Comparison of ENCODE assay signal across 1 cellular context in genomic region chr16:29899516-29900101, GRCh38.
TF ChIP-seq lines count a peak whose summit lies in the region.

Gene SEZ6L2, minus strand, starts transcription at chr16:29899550. Its CDS starts 531 bp downstream, at chr16:29899019.

TF ChIP-seq in HepG2, 621 proteins besides CTCF, POLR2A, EP300 and RAD21 (continued from another document and continues in another):
- TF ChIP-seq, protein P1, sequence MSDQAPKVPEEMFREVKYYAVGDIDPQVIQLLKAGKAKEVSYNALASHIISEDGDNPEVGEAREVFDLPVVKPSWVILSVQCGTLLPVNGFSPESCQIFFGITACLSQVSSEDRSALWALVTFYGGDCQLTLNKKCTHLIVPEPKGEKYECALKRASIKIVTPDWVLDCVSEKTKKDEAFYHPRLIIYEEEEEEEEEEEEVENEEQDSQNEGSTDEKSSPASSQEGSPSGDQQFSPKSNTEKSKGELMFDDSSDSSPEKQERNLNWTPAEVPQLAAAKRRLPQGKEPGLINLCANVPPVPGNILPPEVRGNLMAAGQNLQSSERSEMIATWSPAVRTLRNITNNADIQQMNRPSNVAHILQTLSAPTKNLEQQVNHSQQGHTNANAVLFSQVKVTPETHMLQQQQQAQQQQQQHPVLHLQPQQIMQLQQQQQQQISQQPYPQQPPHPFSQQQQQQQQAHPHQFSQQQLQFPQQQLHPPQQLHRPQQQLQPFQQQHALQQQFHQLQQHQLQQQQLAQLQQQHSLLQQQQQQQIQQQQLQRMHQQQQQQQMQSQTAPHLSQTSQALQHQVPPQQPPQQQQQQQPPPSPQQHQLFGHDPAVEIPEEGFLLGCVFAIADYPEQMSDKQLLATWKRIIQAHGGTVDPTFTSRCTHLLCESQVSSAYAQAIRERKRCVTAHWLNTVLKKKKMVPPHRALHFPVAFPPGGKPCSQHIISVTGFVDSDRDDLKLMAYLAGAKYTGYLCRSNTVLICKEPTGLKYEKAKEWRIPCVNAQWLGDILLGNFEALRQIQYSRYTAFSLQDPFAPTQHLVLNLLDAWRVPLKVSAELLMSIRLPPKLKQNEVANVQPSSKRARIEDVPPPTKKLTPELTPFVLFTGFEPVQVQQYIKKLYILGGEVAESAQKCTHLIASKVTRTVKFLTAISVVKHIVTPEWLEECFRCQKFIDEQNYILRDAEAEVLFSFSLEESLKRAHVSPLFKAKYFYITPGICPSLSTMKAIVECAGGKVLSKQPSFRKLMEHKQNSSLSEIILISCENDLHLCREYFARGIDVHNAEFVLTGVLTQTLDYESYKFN (CRISPR knock-in tag; conservative IDR thresholded peaks at IDR 0.05) = no peak
- TF ChIP-seq HNRNPUL1 (IDR thresholded peaks at IDR 0.05; ENCODE audit: low read depth, low read length) (no peak), HNRNPLL (IDR thresholded peaks at IDR 0.05; ENCODE audit: low read depth, low read length, poor library complexity, severe bottlenecking) (no peak), ZNF607 (CRISPR knock-in tag; IDR thresholded peaks at IDR 0.05; ENCODE audit: borderline replicate concordance) (0 out of 2 replicates have a peak, but pooled peaks have one; percentile 99), ZC3H13 (CRISPR knock-in tag; IDR thresholded peaks at IDR 0.05) (peak; percentile 28; the same call in 1 of the 2 replicates), ZNF160 (CRISPR knock-in tag; IDR thresholded peaks at IDR 0.05) (peak; percentile 86), MTF2 (CRISPR knock-in tag; IDR thresholded peaks at IDR 0.05; ENCODE audit: borderline replicate concordance) (0 out of 2 replicates have a peak, but pooled peaks have one; percentile 23), ZNF230 (CRISPR knock-in tag; IDR thresholded peaks at IDR 0.05) (no peak), ZNF383 (CRISPR knock-in tag; IDR thresholded peaks at IDR 0.05; ENCODE audit: borderline replicate concordance) (no peak), SIN3B (IDR thresholded peaks at IDR 0.05; ENCODE audit: low read length) (no peak), GATA4 (IDR thresholded peaks at IDR 0.05; ENCODE audit: borderline replicate concordance, low read depth) (peak; percentile 32; the same call in 1 of the 2 replicates), AKAP8 (CRISPR knock-in tag; IDR thresholded peaks at IDR 0.05) (no peak), TEAD3 (CRISPR knock-in tag; optimal IDR thresholded peaks at IDR 0.05; ENCODE audit: borderline replicate concordance) (peak; percentile 50), ZNF512B (CRISPR knock-in tag; IDR thresholded peaks at IDR 0.05; ENCODE audit: borderline replicate concordance) (no peak), NR2F6 (IDR thresholded peaks at IDR 0.05) (no peak), NR2F6 (CRISPR knock-in tag; IDR thresholded peaks at IDR 0.05) (no peak), MXD4 (CRISPR knock-in tag; IDR thresholded peaks at IDR 0.05) (peak; percentile 91; the same call in 1 of the 2 replicates), ATF7 (IDR thresholded peaks at IDR 0.05) (no peak), ATF7 (CRISPR knock-in tag; IDR thresholded peaks at IDR 0.05) (no peak), ZNF816 (CRISPR knock-in tag; IDR thresholded peaks at IDR 0.05; ENCODE audit: borderline replicate concordance) (no peak), ZBTB26 (CRISPR knock-in tag; IDR thresholded peaks at IDR 0.05; ENCODE audit: borderline replicate concordance) (peak; percentile 88), ZNF776 (CRISPR knock-in tag; IDR thresholded peaks at IDR 0.05) (no peak), XBP1 (CRISPR knock-in tag; IDR thresholded peaks at IDR 0.05) (0 out of 2 replicates have a peak, but pooled peaks have one; percentile 92), GPN1 (CRISPR knock-in tag; IDR thresholded peaks at IDR 0.05; ENCODE audit: borderline replicate concordance) (peak; percentile 96), FLYWCH1 (CRISPR knock-in tag; IDR thresholded peaks at IDR 0.05) (no peak), JUN (CRISPR knock-in tag; IDR thresholded peaks at IDR 0.05) (no peak), JARID2 (CRISPR knock-in tag; IDR thresholded peaks at IDR 0.05; ENCODE audit: insufficient replicate concordance) (no peak), NFYC (CRISPR knock-in tag; IDR thresholded peaks at IDR 0.05) (no peak), ZNF496 (CRISPR knock-in tag; IDR thresholded peaks at IDR 0.05; ENCODE audit: insufficient replicate concordance) (no peak), ELK4 (CRISPR knock-in tag; IDR thresholded peaks at IDR 0.05; ENCODE audit: borderline replicate concordance) (peak; percentile 57; the same call in 1 of the 2 replicates)
- TF ChIP-seq, protein P2, sequence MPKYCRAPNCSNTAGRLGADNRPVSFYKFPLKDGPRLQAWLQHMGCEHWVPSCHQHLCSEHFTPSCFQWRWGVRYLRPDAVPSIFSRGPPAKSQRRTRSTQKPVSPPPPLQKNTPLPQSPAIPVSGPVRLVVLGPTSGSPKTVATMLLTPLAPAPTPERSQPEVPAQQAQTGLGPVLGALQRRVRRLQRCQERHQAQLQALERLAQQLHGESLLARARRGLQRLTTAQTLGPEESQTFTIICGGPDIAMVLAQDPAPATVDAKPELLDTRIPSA (CRISPR knock-in tag; IDR thresholded peaks at IDR 0.05; ENCODE audit: borderline replicate concordance) = no peak
- TF ChIP-seq, protein P3, sequence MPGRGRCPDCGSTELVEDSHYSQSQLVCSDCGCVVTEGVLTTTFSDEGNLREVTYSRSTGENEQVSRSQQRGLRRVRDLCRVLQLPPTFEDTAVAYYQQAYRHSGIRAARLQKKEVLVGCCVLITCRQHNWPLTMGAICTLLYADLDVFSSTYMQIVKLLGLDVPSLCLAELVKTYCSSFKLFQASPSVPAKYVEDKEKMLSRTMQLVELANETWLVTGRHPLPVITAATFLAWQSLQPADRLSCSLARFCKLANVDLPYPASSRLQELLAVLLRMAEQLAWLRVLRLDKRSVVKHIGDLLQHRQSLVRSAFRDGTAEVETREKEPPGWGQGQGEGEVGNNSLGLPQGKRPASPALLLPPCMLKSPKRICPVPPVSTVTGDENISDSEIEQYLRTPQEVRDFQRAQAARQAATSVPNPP (CRISPR knock-in tag; IDR thresholded peaks at IDR 0.05) = no peak; the same call in 1 of the 2 replicates
- TF ChIP-seq, protein P4, sequence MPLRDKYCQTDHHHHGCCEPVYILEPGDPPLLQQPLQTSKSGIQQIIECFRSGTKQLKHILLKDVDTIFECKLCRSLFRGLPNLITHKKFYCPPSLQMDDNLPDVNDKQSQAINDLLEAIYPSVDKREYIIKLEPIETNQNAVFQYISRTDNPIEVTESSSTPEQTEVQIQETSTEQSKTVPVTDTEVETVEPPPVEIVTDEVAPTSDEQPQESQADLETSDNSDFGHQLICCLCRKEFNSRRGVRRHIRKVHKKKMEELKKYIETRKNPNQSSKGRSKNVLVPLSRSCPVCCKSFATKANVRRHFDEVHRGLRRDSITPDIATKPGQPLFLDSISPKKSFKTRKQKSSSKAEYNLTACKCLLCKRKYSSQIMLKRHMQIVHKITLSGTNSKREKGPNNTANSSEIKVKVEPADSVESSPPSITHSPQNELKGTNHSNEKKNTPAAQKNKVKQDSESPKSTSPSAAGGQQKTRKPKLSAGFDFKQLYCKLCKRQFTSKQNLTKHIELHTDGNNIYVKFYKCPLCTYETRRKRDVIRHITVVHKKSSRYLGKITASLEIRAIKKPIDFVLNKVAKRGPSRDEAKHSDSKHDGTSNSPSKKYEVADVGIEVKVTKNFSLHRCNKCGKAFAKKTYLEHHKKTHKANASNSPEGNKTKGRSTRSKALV (CRISPR knock-in tag; IDR thresholded peaks at IDR 0.05) = no peak; the same call in 1 of the 2 replicates
- TF ChIP-seq, protein P5, sequence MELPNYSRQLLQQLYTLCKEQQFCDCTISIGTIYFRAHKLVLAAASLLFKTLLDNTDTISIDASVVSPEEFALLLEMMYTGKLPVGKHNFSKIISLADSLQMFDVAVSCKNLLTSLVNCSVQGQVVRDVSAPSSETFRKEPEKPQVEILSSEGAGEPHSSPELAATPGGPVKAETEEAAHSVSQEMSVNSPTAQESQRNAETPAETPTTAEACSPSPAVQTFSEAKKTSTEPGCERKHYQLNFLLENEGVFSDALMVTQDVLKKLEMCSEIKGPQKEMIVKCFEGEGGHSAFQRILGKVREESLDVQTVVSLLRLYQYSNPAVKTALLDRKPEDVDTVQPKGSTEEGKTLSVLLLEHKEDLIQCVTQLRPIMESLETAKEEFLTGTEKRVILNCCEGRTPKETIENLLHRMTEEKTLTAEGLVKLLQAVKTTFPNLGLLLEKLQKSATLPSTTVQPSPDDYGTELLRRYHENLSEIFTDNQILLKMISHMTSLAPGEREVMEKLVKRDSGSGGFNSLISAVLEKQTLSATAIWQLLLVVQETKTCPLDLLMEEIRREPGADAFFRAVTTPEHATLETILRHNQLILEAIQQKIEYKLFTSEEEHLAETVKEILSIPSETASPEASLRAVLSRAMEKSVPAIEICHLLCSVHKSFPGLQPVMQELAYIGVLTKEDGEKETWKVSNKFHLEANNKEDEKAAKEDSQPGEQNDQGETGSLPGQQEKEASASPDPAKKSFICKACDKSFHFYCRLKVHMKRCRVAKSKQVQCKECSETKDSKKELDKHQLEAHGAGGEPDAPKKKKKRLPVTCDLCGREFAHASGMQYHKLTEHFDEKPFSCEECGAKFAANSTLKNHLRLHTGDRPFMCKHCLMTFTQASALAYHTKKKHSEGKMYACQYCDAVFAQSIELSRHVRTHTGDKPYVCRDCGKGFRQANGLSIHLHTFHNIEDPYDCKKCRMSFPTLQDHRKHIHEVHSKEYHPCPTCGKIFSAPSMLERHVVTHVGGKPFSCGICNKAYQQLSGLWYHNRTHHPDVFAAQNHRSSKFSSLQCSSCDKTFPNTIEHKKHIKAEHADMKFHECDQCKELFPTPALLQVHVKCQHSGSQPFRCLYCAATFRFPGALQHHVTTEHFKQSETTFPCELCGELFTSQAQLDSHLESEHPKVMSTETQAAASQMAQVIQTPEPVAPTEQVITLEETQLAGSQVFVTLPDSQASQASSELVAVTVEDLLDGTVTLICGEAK (IDR thresholded peaks at IDR 0.05) = no peak
- TF ChIP-seq, protein P5 (CRISPR knock-in tag; IDR thresholded peaks at IDR 0.05) = no peak
